ENCODE assay signal across 21 cellular contexts in the genomic region with DNA sequence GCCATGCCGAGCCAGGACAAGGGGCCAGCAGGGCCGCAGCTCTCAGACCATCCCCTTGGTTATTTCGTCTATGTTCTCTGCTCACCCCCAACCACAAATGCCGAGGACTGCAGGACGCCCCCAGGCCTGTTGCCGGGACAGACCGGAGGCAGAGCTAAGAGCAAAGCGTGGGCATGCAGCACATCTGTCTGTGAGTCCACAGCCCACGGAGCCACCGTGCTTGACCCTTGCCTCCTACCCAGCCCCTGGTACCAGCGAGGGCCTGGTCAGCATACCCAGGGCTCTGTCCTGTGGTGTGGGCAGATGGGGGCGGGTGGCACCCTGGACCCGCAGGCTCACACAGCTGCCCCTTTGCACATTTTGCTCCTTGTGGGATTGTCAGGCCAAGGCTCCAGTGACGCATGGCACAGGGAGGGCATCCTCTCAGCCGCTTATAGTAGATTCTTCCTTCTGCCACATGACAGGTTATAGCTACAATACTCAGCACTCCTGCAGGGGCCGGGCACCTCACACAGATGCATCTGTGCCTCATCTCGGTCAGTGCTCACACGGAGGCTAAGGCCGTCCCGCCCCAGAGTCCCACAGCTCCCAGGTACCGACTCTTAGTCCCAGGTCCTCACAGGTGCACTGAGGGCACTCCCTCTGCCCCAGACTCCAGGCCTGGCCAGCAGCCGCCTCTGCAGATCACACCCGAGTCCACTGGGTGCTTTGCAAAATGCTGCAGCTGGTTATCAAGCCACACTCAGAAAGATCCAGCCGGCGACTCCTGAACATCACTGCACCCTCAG. TPM values are rescaled to one million over a fixed set of nuclear protein-coding genes. Genes with fewer than 3 reads are reported as not detected.
A peak's percentile ranks its signal among the peaks of the same experiment; 100 is the strongest.
DNase-seq lines count a peak whose midpoint lies in the region; ATAC-seq and TF ChIP-seq lines count a peak whose summit lies in the region.
"Had no signal": no experiment of that assay in that cellular context is flagged by ENCODE, and none has a peak within 500 bp of the region (broad histone marks: within the 10 kb centered on the region; RNA-seq: fewer than 3 reads in every experiment).

No MANE protein-coding gene starts in this region.

- peak; percentile 13 for DNase-seq in left ventricle myocardium inferior
- no peak for DNase-seq in heart right ventricle
- no peak for DNase-seq in neural crest cell (ENCODE audit: low read depth, low spot score)
- no peak for DNase-seq in erythroblast (lab: John Stamatoyannopoulos, UW)
- no peak for DNase-seq in NCI-H2171 (lab: John Stamatoyannopoulos, UW)
- no peak for DNase-seq in inferior parietal cortex (ENCODE audit: extremely low spot score)
- DNase-seq: activated B cell treated with CpG ODN at 0.5 μM for 24 hours; activated CD8-positive, alpha-beta memory T cell treated with anti-CD3 and anti-CD28 coated beads, Interleukin-2, amount 10 ng/mL, durations not matched to agents 7 days and 5 days; activated gamma-delta T cell; Calu3; hypothalamus; naive thymus-derived CD8-positive, alpha-beta T cell; NCI-H1092 treated with DMSO at 0.1 percent for 48 hours; NCI-H82; stimulated activated CD4-positive, alpha-beta T cell treated with anti-CD3 and anti-CD28 coated beads, Interleukin-4, amount 100 ng/mL, for 24 hours; T-helper 1 cell had no signal

- H3K4me3 ChIP-seq in left ventricle myocardium inferior (no peak overlapping the region), heart right ventricle (no peak overlapping the region), endocrine pancreas (ENCODE audit: control insufficient read depth, insufficient read depth, low read length) (no peak overlapping the region)
- H3K4me3 ChIP-seq: K562, right atrium auricular region, upper lobe of left lung had no signal

- H3K36me3 Mint-ChIP-seq in neural crest cell (ENCODE audit: low read depth), result no peaks in the 10 kb centered on the region
- H3K36me3 Mint-ChIP-seq: activated CD8-positive, alpha-beta memory T cell treated with anti-CD3 and anti-CD28 coated beads, Interleukin-2, amount 10 ng/mL, durations not matched to agents 7 days and 5 days; naive thymus-derived CD8-positive, alpha-beta T cell had no signal

- H3K27ac ChIP-seq in left ventricle myocardium inferior (replicated peaks) (no peak overlapping the region), heart right ventricle (no peak overlapping the region)
- H3K27ac ChIP-seq: right atrium auricular region, upper lobe of left lung had no signal

- intact Hi-C loops in left ventricle myocardium inferior (cut with micrococcal nuclease), result no loop called here
- intact Hi-C loops in heart right ventricle (cut with DNase I), result loop anchor here in 1 of 10 donors (10.0 kb wide), 1 partner anchor 342 kb away; no protein-coding TSS in a partner anchor

- TF ChIP-seq CTCF in left ventricle myocardium inferior (IDR thresholded peaks at IDR 0.05; ENCODE audit: borderline replicate concordance), result no peak
- no peak for TF ChIP-seq CTCF in heart right ventricle (IDR thresholded peaks at IDR 0.05)
- TF ChIP-seq CTCF in neural crest cell (conservative IDR thresholded peaks at IDR 0.05), result no peak

- H3K4me1 ChIP-seq in left ventricle myocardium inferior (peaks cover 84% of the 10 kb centered on the region), heart right ventricle (peaks cover 25 to 87% (median 77%) of the 10 kb centered on the region in 9 donors), endocrine pancreas (ENCODE audit: control insufficient read depth, insufficient read depth, low read length) (no peaks in the 10 kb centered on the region)

- peaks cover 31% of the 10 kb centered on the region for H3K4me1 Mint-ChIP-seq in neural crest cell

- H3K27me3 ChIP-seq in left ventricle myocardium inferior (ENCODE audit: low read depth), result no peaks in the 10 kb centered on the region
- no peaks in the 10 kb centered on the region for H3K27me3 ChIP-seq in heart right ventricle
- no peaks in the 10 kb centered on the region for H3K27me3 ChIP-seq in endocrine pancreas (ENCODE audit: control insufficient read depth, insufficient read depth, low read length)
- H3K27me3 ChIP-seq: right atrium auricular region, upper lobe of left lung had no signal

- peak overlapping the region; percentile 20 for H3K9ac ChIP-seq in endocrine pancreas (ENCODE audit: control insufficient read depth, insufficient read depth, low read length)

- no peaks in the 10 kb centered on the region for H3K27me3 Mint-ChIP-seq in neural crest cell (ENCODE audit: low read depth)
- H3K27me3 Mint-ChIP-seq: activated B cell treated with CpG ODN at 0.5 μM for 24 hours; activated CD8-positive, alpha-beta memory T cell treated with anti-CD3 and anti-CD28 coated beads, Interleukin-2, amount 10 ng/mL, durations not matched to agents 7 days and 5 days; naive thymus-derived CD8-positive, alpha-beta T cell had no signal

- no peak for TF ChIP-seq POLR2A in erythroblast (IDR thresholded peaks at IDR 0.05; ENCODE audit: low read length)

- H3K36me3 ChIP-seq in left ventricle myocardium inferior (no peaks in the 10 kb centered on the region), heart right ventricle (no peaks in the 10 kb centered on the region), endocrine pancreas (ENCODE audit: control insufficient read depth, insufficient read depth, low read length) (no peaks in the 10 kb centered on the region)
- H3K36me3 ChIP-seq: right atrium auricular region, upper lobe of left lung had no signal

- H3K27ac Mint-ChIP-seq in neural crest cell (ENCODE audit: unreplicated experiment), result no peak overlapping the region
- H3K27ac Mint-ChIP-seq: activated B cell treated with CpG ODN at 0.5 μM for 24 hours; activated CD8-positive, alpha-beta memory T cell treated with anti-CD3 and anti-CD28 coated beads, Interleukin-2, amount 10 ng/mL, durations not matched to agents 7 days and 5 days had no signal

- ATAC-seq in heart right ventricle (no peak), GM21423 (IDR thresholded peaks at IDR 0.05; ENCODE audit: unreplicated experiment) (no peak)
- ATAC-seq: activated CD8-positive, alpha-beta memory T cell treated with anti-CD3 and anti-CD28 coated beads, Interleukin-2, amount 10 ng/mL, durations not matched to agents 7 days and 5 days; K562; naive thymus-derived CD8-positive, alpha-beta T cell had no signal

- peak overlapping the region; percentile 59 for H3K4me3 Mint-ChIP-seq in neural crest cell
- H3K4me3 Mint-ChIP-seq: activated B cell treated with CpG ODN at 0.5 μM for 24 hours; activated CD8-positive, alpha-beta memory T cell treated with anti-CD3 and anti-CD28 coated beads, Interleukin-2, amount 10 ng/mL, durations not matched to agents 7 days and 5 days had no signal

- WGBS in heart right ventricle, 2 donors, result 84 to 87% methylated on average over 25 of the region's 25 CpGs

- no peaks in the 10 kb centered on the region for H3K9me3 Mint-ChIP-seq in neural crest cell
- H3K9me3 Mint-ChIP-seq: activated B cell treated with CpG ODN at 0.5 μM for 24 hours; naive thymus-derived CD8-positive, alpha-beta T cell had no signal

- H3K9me3 ChIP-seq in left ventricle myocardium inferior (replicated peaks) (no peaks in the 10 kb centered on the region), heart right ventricle (no peaks in the 10 kb centered on the region), endocrine pancreas (ENCODE audit: control insufficient read depth, low read length) (no peaks in the 10 kb centered on the region)
- H3K9me3 ChIP-seq: right atrium auricular region, upper lobe of left lung had no signal

RNA-seq across cellular contexts. Expression of gene BRD3, which starts 4.5 kb away (rescaled TPM):
- total RNA-seq in left ventricle myocardium inferior, result 24.7 TPM
- total RNA-seq in heart right ventricle, result 10 to 100 TPM; 23.2 to 34.4 (median 29.7) TPM
- polyA plus RNA-seq in heart right ventricle, result 10 to 100 TPM in 1 of 2 donors, 1 to 10 TPM in 1; 5.7 to 11.1 TPM
- total RNA-seq in neural crest cell, result 73.2 and 77.6 TPM in 2 replicates

RNA-seq across cellular contexts. Expression of gene BRD3OS, which starts 38.0 kb away (rescaled TPM):
- total RNA-seq in left ventricle myocardium inferior (5.7 TPM), heart right ventricle (10 to 100 TPM in 2 of 10 donors, 1 to 10 TPM in 8; 4.1 to 11.6 (median 7.8) TPM), neural crest cell (25.9 and 30.7 TPM in 2 replicates)
- polyA plus RNA-seq in heart right ventricle, result 1 to 10 TPM; 4.8 to 6.7 TPM
